35 cellular contexts compared by ENCODE assay signal in genomic region chr6:10433322-10433721, GRCh38. TPM values are rescaled to one million over a fixed set of nuclear protein-coding genes. Genes with fewer than 3 reads are reported as not detected.
"Had no signal": no experiment of that assay in that cellular context is flagged by ENCODE, and none has a peak within 500 bp of the region (broad histone marks: within the 10 kb centered on the region; RNA-seq: fewer than 3 reads in every experiment).

No MANE protein-coding gene starts in this region.

- H3K27ac ChIP-seq: ascending aorta, KMS-11, Peyer's patch, VCaP had no signal

- H3K27ac Mint-ChIP-seq: activated B cell treated with CpG ODN at 0.5 μM for 24 hours; activated CD4-positive, alpha-beta memory T cell treated with anti-CD3 and anti-CD28 coated beads for 36 hours; activated naive CD4-positive, alpha-beta T cell treated with anti-CD3 and anti-CD28 coated beads for 36 hours; activated naive CD8-positive, alpha-beta T cell; activated T-helper 1 cell treated with anti-CD3 and anti-CD28 coated beads, Interleukin-12 subunit alpha, Interleukin-12 subunit beta, Interleukin-2, Interleukin-4 antibody, amounts not matched to agents 30 ng/mL and 10 ng/mL and 1 ng/mL, durations not matched to agents 14 hours and 24 hours and 36 hours had no signal

- ATAC-seq: activated T-cell treated with anti-CD3 and anti-CD28 coated beads, Interleukin-2, amount 50 U/mL, for 4 hours; PC-3 had no signal

- H3K4me1 ChIP-seq: ascending aorta, Peyer's patch had no signal

- H3K9me3 Mint-ChIP-seq: activated B cell treated with CpG ODN at 0.5 μM for 24 hours; activated CD4-positive, alpha-beta memory T cell treated with anti-CD3 and anti-CD28 coated beads for 36 hours; activated naive CD4-positive, alpha-beta T cell treated with anti-CD3 and anti-CD28 coated beads for 36 hours; activated T-cell treated with anti-CD3 and anti-CD28 coated beads, Interleukin-2, amount 50 U/mL, for 4 hours; activated T-helper 1 cell treated with anti-CD3 and anti-CD28 coated beads, Interleukin-12 subunit alpha, Interleukin-12 subunit beta, Interleukin-2, Interleukin-4 antibody, amounts not matched to agents 30 ng/mL and 10 ng/mL and 1 ng/mL, durations not matched to agents 14 hours and 24 hours and 36 hours had no signal

- H3K4me3 Mint-ChIP-seq: activated B cell treated with CpG ODN at 0.5 μM for 24 hours; activated CD4-positive, alpha-beta memory T cell treated with anti-CD3 and anti-CD28 coated beads for 36 hours; activated naive CD4-positive, alpha-beta T cell treated with anti-CD3 and anti-CD28 coated beads for 36 hours; activated naive CD8-positive, alpha-beta T cell; activated T-cell treated with anti-CD3 and anti-CD28 coated beads, Interleukin-2, amount 50 U/mL, for 4 hours; activated T-helper 1 cell treated with anti-CD3 and anti-CD28 coated beads, Interleukin-12 subunit alpha, Interleukin-12 subunit beta, Interleukin-2, Interleukin-4 antibody, amounts not matched to agents 30 ng/mL and 10 ng/mL and 1 ng/mL, durations not matched to agents 14 hours and 24 hours and 36 hours had no signal

- H3K36me3 Mint-ChIP-seq: activated CD4-positive, alpha-beta memory T cell treated with anti-CD3 and anti-CD28 coated beads for 36 hours; activated naive CD8-positive, alpha-beta T cell had no signal

- DNase-seq: activated B cell treated with CpG ODN at 0.5 μM for 24 hours; activated CD4-positive, alpha-beta memory T cell treated with anti-CD3 and anti-CD28 coated beads for 36 hours; activated CD4-positive, alpha-beta T cell treated with anti-CD3 and anti-CD28 coated beads for 4 hours; activated CD4-positive, alpha-beta T cell treated with anti-CD3 and anti-CD28 coated beads, Interleukin-2, amount 50 U/mL, for 1 hour; activated CD4-positive, CD25-positive, alpha-beta regulatory T cell treated with anti-CD3 and anti-CD28 coated beads, Interleukin-2, amount 50 U/mL, for 72 hours; activated CD8-positive, alpha-beta memory T cell treated with anti-CD3 and anti-CD28 coated beads, Interleukin-2, amount 50 U/mL, for 4 hours; activated gamma-delta T cell treated with Interleukin-2 at 50 U/mL for 16 hours; activated naive CD4-positive, alpha-beta T cell treated with anti-CD3 and anti-CD28 coated beads for 36 hours; activated T-cell treated with anti-CD3 and anti-CD28 coated beads for 4 hours; activated T-cell treated with anti-CD3 and anti-CD28 coated beads, Interleukin-2, amount 50 U/mL, for 4 hours; amygdala; NCI-H1048; NCI-H1105 treated with DMSO at 0.1 percent for 48 hours; NCI-H1436 treated with DMSO at 0.1 percent for 48 hours; NCI-H187; NCI-H2029 treated with DMSO at 0.1 percent for 48 hours; NCI-H2107; NCI-H2171; NCI-H510A; NCI-H526; NCI-H748 treated with DMSO at 0.1 percent for 48 hours; NK-92 treated with Interleukin-12 subunit alpha and Interleukin-12 subunit beta, amount 100 ng/mL, for 24 hours; PC-3; Peyer's patch; Right ventricle myocardium superior; RPMI8226; SW 1271; T-helper 1 cell; T-helper 2 cell; T-helper 9 cell had no signal

- H3K36me3 ChIP-seq: ascending aorta, Peyer's patch had no signal

- H3K4me2 ChIP-seq: KMS-11 had no signal

- H3K27me3 ChIP-seq: ascending aorta had no signal

- H3K9me3 ChIP-seq: ascending aorta, Peyer's patch had no signal

- H3K4me3 ChIP-seq: ascending aorta, Peyer's patch had no signal

- H3K9ac ChIP-seq: KMS-11 had no signal

RNA-seq across cellular contexts. Expression of gene TFAP2A, which starts 18.4 kb away (rescaled TPM):
- total RNA-seq: activated B cell treated with CpG ODN at 0.5 μM for 24 hours; activated T-helper 1 cell treated with anti-CD3 and anti-CD28 coated beads, Interleukin-12 subunit alpha, Interleukin-12 subunit beta, Interleukin-2, Interleukin-4 antibody, amounts not matched to agents 30 ng/mL and 10 ng/mL and 1 ng/mL, durations not matched to agents 14 hours and 24 hours and 36 hours had no signal
